ENCODE assay signal across 9 cellular contexts in genomic region chr15:67076147-67076843, GRCh38. TPM values are rescaled to one million over a fixed set of nuclear protein-coding genes. Genes with fewer than 3 reads are reported as not detected.
DNase-seq lines count a peak whose midpoint lies in the region; ATAC-seq, FAIRE-seq and TF ChIP-seq lines count a peak whose summit lies in the region.
"Had no signal": no experiment of that assay in that cellular context is flagged by ENCODE, and none has a peak within 500 bp of the region (broad histone marks: within the 10 kb centered on the region; RNA-seq: fewer than 3 reads in every experiment).

No MANE protein-coding gene starts in this region.

- no peak overlapping the region for H2AK5ac ChIP-seq in H1 (ENCODE audit: low read depth, low read length)

- no peak overlapping the region for H2BK20ac ChIP-seq in H1 (ENCODE audit: low read length)

- H2BK12ac ChIP-seq in H1 (ENCODE audit: low read depth, low read length), result 0 out of 2 replicates have a peak overlapping the region, but pooled peaks have one; percentile 10

- no peak for TF ChIP-seq RAD21 in H1 (IDR thresholded peaks at IDR 0.05 in 1 of 2, conservative IDR thresholded peaks at IDR 0.05 in 1 of 2; ENCODE audit: low read depth in 2 of 2, low read length in 2 of 2)

- peak; percentile 87 for DNase-seq in MCF 10A (ENCODE audit: unreplicated experiment)
- no peak for DNase-seq in breast epithelium (ENCODE audit: low spot score in 2 of 2)
- peak; percentile 85 for DNase-seq in OCI-LY7 (ENCODE audit: low spot score)
- DNase-seq in H1 (ENCODE audit: low read depth in 1 of 2, low spot score in 2 of 2), result no peak
- DNase-seq in stimulated activated CD4-positive, alpha-beta T cell treated with anti-CD3 and anti-CD28 coated beads, Interleukin-4, amount 100 ng/mL, for 4 hours, result peak; percentile 47 to 53
- DNase-seq in effector memory CD4-positive, alpha-beta T cell, result no peak
- DNase-seq: DND-41 had no signal

- H3K79me1 ChIP-seq in H1 (ENCODE audit: low read depth, low read length), result peaks cover 7% of the 10 kb centered on the region; the same call in 1 of the 2 replicates

- H3K4me3 Mint-ChIP-seq in MCF 10A (ENCODE audit: unreplicated experiment), result no peak overlapping the region

- H3K9ac ChIP-seq in H1 (replicated peaks in 1 of 4; ENCODE audit: extremely low read depth in 1 of 4, low read depth in 3 of 4, low read length in 3 of 4), result no peak overlapping the region

- no peaks in the 10 kb centered on the region for H3K27me3 Mint-ChIP-seq in MCF 10A (ENCODE audit: insufficient read depth, unreplicated experiment)

- H3K23me2 ChIP-seq in H1 (ENCODE audit: low read depth, low read length), result no peaks in the 10 kb centered on the region

- TF ChIP-seq POLR2A in breast epithelium (IDR thresholded peaks at IDR 0.05) (no peak), H1 (IDR thresholded peaks at IDR 0.05; ENCODE audit: control extremely low read depth in 1 of 2, low read depth in 2 of 2, low read length in 2 of 2) (no peak)

- H2BK120ac ChIP-seq in H1 (replicated peaks; ENCODE audit: low read depth, low read length), result no peak overlapping the region

- H4K20me1 ChIP-seq in OCI-LY7 (ENCODE audit: insufficient read depth, low read length), result no peaks in the 10 kb centered on the region
- H4K20me1 ChIP-seq in H1 (replicated peaks in 1 of 2; ENCODE audit: control insufficient read depth in 1 of 2, insufficient read depth in 2 of 2, low read length in 2 of 2), result no peaks in the 10 kb centered on the region

- H3K14ac ChIP-seq in H1 (ENCODE audit: insufficient read length), result no peak overlapping the region

- no peaks in the 10 kb centered on the region for H3K27me3 ChIP-seq in breast epithelium
- H3K27me3 ChIP-seq in H1 (replicated peaks in 1 of 4; ENCODE audit: control insufficient read depth in 3 of 4, extremely low read depth in 1 of 4, insufficient read depth in 3 of 4, low read length in 3 of 4), result no peaks in the 10 kb centered on the region
- H3K27me3 ChIP-seq in effector memory CD4-positive, alpha-beta T cell (replicated peaks; ENCODE audit: control insufficient read depth, insufficient read depth, low read length, poor library complexity, severe bottlenecking), result no peaks in the 10 kb centered on the region

- ATAC-seq in GM21737 (IDR thresholded peaks at IDR 0.05; ENCODE audit: unreplicated experiment), result no peak
- no peak for ATAC-seq in GM18867 (IDR thresholded peaks at IDR 0.05; ENCODE audit: unreplicated experiment)

- H2BK15ac ChIP-seq in H1 (ENCODE audit: low read length), result no peak overlapping the region

- H3K27ac ChIP-seq in breast epithelium, result peak overlapping the region in 1 of 2 donors; percentile 40
- peak overlapping the region; percentile 85 for H3K27ac ChIP-seq in OCI-LY7 (ENCODE audit: low read depth, low read length, poor library complexity, severe bottlenecking)
- no peak overlapping the region for H3K27ac ChIP-seq in H1 (ENCODE audit: low read depth, low read length)
- no peak overlapping the region for H3K27ac ChIP-seq in effector memory CD4-positive, alpha-beta T cell (ENCODE audit: insufficient read depth, low read length, poor library complexity, severe bottlenecking)

- no peak overlapping the region for H2BK5ac ChIP-seq in H1 (ENCODE audit: low read depth, low read length)

- no peak overlapping the region for H3K4ac ChIP-seq in H1 (replicated peaks; ENCODE audit: insufficient read length, low read depth, low read length)

- POLR2A ChIA-PET in MCF 10A (lab: Yijun Ruan, JAX), result interaction anchor here (0.7 to 1.6 kb wide), 8 partner anchors 8 to 444 kb away, joined by 3 to 5 read pairs (median 4); partner anchors contain the start of gene SMAD3
- POLR2A ChIA-PET in OCI-LY7 (lab: Charles Lee), result interaction anchor here (0.5 to 12.4 kb wide), 5 partner anchors 10 to 388 kb away, joined by 3 to 80 read pairs (median 4); partner anchors contain the start of gene SMAD3
- POLR2A ChIA-PET in H1 (lab: Charles Lee; ENCODE audit: partially characterized antibody), result interaction anchor here (1.4 kb wide), 1 partner anchor 12 kb away, joined by 7 read pairs; no protein-coding TSS in a partner anchor

- H3K9me3 ChIP-seq in breast epithelium, result no peaks in the 10 kb centered on the region
- H3K9me3 ChIP-seq in OCI-LY7 (ENCODE audit: low read length), result no peaks in the 10 kb centered on the region
- H3K9me3 ChIP-seq in H1 (ENCODE audit: insufficient read depth in 2 of 2, low read depth in 1 of 2, low read length in 1 of 2), result no peaks in the 10 kb centered on the region
- H3K9me3 ChIP-seq in effector memory CD4-positive, alpha-beta T cell (ENCODE audit: control insufficient read depth, low read length), result no peaks in the 10 kb centered on the region

- no peak overlapping the region for H4K5ac ChIP-seq in H1 (ENCODE audit: insufficient read length, low read depth, low read length)

- peaks cover 42% of the 10 kb centered on the region for H3K4me1 Mint-ChIP-seq in MCF 10A (ENCODE audit: insufficient read depth, unreplicated experiment)

- no peaks in the 10 kb centered on the region for H3K9me3 Mint-ChIP-seq in MCF 10A (ENCODE audit: unreplicated experiment)

- H3K56ac ChIP-seq in H1 (replicated peaks; ENCODE audit: insufficient read length, low read depth, low read length), result no peak overlapping the region

- H2AFZ ChIP-seq in OCI-LY7 (ENCODE audit: low read length), result no peak overlapping the region
- no peak overlapping the region for H2AFZ ChIP-seq in H1 (ENCODE audit: low read length)

- H3K79me2 ChIP-seq in OCI-LY7 (ENCODE audit: insufficient read depth, low read depth, low read length) (peaks cover 96% of the 10 kb centered on the region), H1 (ENCODE audit: control insufficient read depth in 1 of 2, insufficient read depth in 2 of 2, low read length in 2 of 2) (peaks cover 0 to 16% of the 10 kb centered on the region in 2 experiments; a peak in 2 of 4 replicates)

- H3K36me3 ChIP-seq in breast epithelium (no peaks in the 10 kb centered on the region), OCI-LY7 (ENCODE audit: insufficient read depth, low read length) (peaks cover 48% of the 10 kb centered on the region), H1 (ENCODE audit: control insufficient read depth in 2 of 4, insufficient read depth in 4 of 4, low read length in 3 of 4) (no peaks in the 10 kb centered on the region)
- no peaks in the 10 kb centered on the region for H3K36me3 ChIP-seq in effector memory CD4-positive, alpha-beta T cell (ENCODE audit: control insufficient read depth, insufficient read depth, low read length)

- 88% methylated on average over 13 of the region's 13 CpGs; no CpG with 5 or more reads in 1 of the 2 experiments for WGBS in H1 (ENCODE audit: extremely low coverage in 1 of 2, insufficient coverage in 1 of 2, insufficient read length in 1 of 2, insufficient replicate concordance in 2 of 2, low coverage in 1 of 2, low lambda C conversion rate in 2 of 2, missing lambda C conversion rate in 1 of 2), 2 experiments

- H3K4me3 ChIP-seq in breast epithelium, result no peak overlapping the region
- H3K4me3 ChIP-seq in OCI-LY7 (ENCODE audit: low read depth, low read length, poor library complexity, severe bottlenecking), result peak overlapping the region; percentile 55
- H3K4me3 ChIP-seq in H1 (ENCODE audit: extremely low read depth in 1 of 4, insufficient read depth in 2 of 4, low read depth in 3 of 4, low read length in 4 of 4), result no peak overlapping the region
- H3K4me3 ChIP-seq in effector memory CD4-positive, alpha-beta T cell (ENCODE audit: insufficient read depth, low read depth, low read length, poor library complexity, severe bottlenecking), result no peak overlapping the region

- H3K27ac Mint-ChIP-seq in MCF 10A (ENCODE audit: low read depth, unreplicated experiment), result peak overlapping the region; percentile 75

- no peak for TF ChIP-seq EP300 in H1 (IDR thresholded peaks at IDR 0.05; ENCODE audit: borderline replicate concordance in 1 of 2, low read depth in 2 of 2, low read length in 2 of 2)

- TF ChIP-seq CTCF in MCF 10A (IDR thresholded peaks at IDR 0.05; ENCODE audit: unreplicated experiment) (no peak), breast epithelium (IDR thresholded peaks at IDR 0.05) (no peak), OCI-LY7 (conservative IDR thresholded peaks at IDR 0.05; ENCODE audit: low read length) (no peak), H1 (IDR thresholded peaks at IDR 0.05; ENCODE audit: control extremely low read depth in 1 of 3, insufficient read depth in 1 of 3, low read depth in 1 of 3, low read length in 3 of 3) (no peak)

- no peaks in the 10 kb centered on the region for H3K9me2 ChIP-seq in OCI-LY7 (ENCODE audit: insufficient read depth, low read length)

- no peak overlapping the region for H3K18ac ChIP-seq in H1 (ENCODE audit: extremely low read depth, low read length)

- H3K36me3 Mint-ChIP-seq in MCF 10A (ENCODE audit: insufficient read depth, unreplicated experiment), result no peaks in the 10 kb centered on the region

- BruUV-seq in MCF 10A (replicated peaks; lab: Mats Ljungman, UMichigan) (no TSS peak), OCI-LY7 (replicated peaks; lab: Mats Ljungman, UMichigan) (no TSS peak)

- CTCF ChIA-PET in MCF 10A (lab: Yijun Ruan, JAX), result interaction anchor here (0.7 kb wide), 1 partner anchor 141 kb away, joined by 3 read pairs; no protein-coding TSS in a partner anchor
- CTCF ChIA-PET in OCI-LY7 (lab: Charles Lee; ENCODE audit: unreplicated experiment), result interaction anchor here (0.9 kb wide), 1 partner anchor 25 kb away, joined by 4 read pairs; no protein-coding TSS in a partner anchor
- CTCF ChIA-PET in H1 (lab: Charles Lee; ENCODE audit: partially characterized antibody), result interaction anchor here (0.6 to 1.2 kb wide), 4 partner anchors 10 to 71 kb away, joined by 3 read pairs; no protein-coding TSS in a partner anchor

- intact Hi-C loops in MCF 10A (cut with micrococcal nuclease), result no loop called here
- intact Hi-C loops in breast epithelium (cut with DNase I; ENCODE audit: low total_unique reads), result no loop called here
- intact Hi-C loops in OCI-LY7 (cut with micrococcal nuclease; ENCODE audit: unreplicated experiment), result no loop called here

- no peak overlapping the region for H3K23ac ChIP-seq in H1 (ENCODE audit: insufficient read length)

- H4K91ac ChIP-seq in H1 (replicated peaks; ENCODE audit: insufficient read length, low read length), result no peak overlapping the region

- peaks cover 4 to 18% of the 10 kb centered on the region in 2 donors for H3K4me1 ChIP-seq in breast epithelium
- H3K4me1 ChIP-seq in OCI-LY7 (ENCODE audit: insufficient read depth, low read length, poor library complexity, severe bottlenecking), result peaks cover 96% of the 10 kb centered on the region
- peaks cover 0 to 11% (median 4%) of the 10 kb centered on the region in 4 experiments; a peak in 4 of 7 replicates for H3K4me1 ChIP-seq in H1 (replicated peaks in 1 of 4; ENCODE audit: control insufficient read depth in 3 of 4, insufficient read depth in 4 of 4, low read length in 3 of 4)
- H3K4me1 ChIP-seq in effector memory CD4-positive, alpha-beta T cell (ENCODE audit: control insufficient read depth, insufficient read depth, low read length, poor library complexity, severe bottlenecking), result peaks cover 66% of the 10 kb centered on the region

- no peak overlapping the region for H4K8ac ChIP-seq in H1 (ENCODE audit: extremely low read depth, insufficient read depth, low read length)

- no peak for FAIRE-seq in H1 (lab: Jason Lieb, UNC)

- H3K4me2 ChIP-seq in OCI-LY7 (ENCODE audit: low read length), result peak overlapping the region; percentile 87
- H3K4me2 ChIP-seq in H1 (ENCODE audit: insufficient read depth in 1 of 2, low read depth in 2 of 2, low read length in 2 of 2), result no peak overlapping the region

RNA-seq across cellular contexts. Expression of gene SMAD3, which starts 10.9 kb away (rescaled TPM):
- total RNA-seq in MCF 10A (2022), result 19.9 and 26.1 TPM in 2 replicates
- total RNA-seq in breast epithelium, result 10 to 100 TPM; 22.5 to 44.6 (median 33.4) TPM
- total RNA-seq in OCI-LY7 (2014; rRNA removed; shearing (Covaris generic)), result 32.8 and 41.2 TPM in 2 replicates
- total RNA-seq in OCI-LY7 (2022), result 77.8 and 84.5 TPM in 2 replicates
- total RNA-seq in H1 (2021; fragmentation: NEBNext Ultra II Directional; extraction: Animal tissue kit (Norgen Biotek cat#: 25700)), result 11.1 and 12.4 TPM in 2 replicates
- polyA plus RNA-seq in H1 (2011; rRNA removed), result 10.1 and 17.3 TPM in 2 replicates
- polyA plus RNA-seq in H1 (2011; cell fraction: cytosol; rRNA removed), result 9.1 TPM
- polyA plus RNA-seq in H1 (2011; cell fraction: nucleus; rRNA removed), result 41.6 TPM
- polyA plus RNA-seq in H1 (2012, experiment 1 of 2), result 7.8 to 10.4 TPM (median 8.7 TPM) in 4 replicates
- 5.0 TPM for polyA plus RNA-seq in H1 (2012, experiment 2 of 2)
- polyA plus RNA-seq in H1 (2013, experiment 1 of 2), result 13.2 TPM
- polyA plus RNA-seq in H1 (2013, experiment 2 of 2), result 11.1 TPM
- 16.5 and 18.3 TPM in 2 replicates for polyA minus RNA-seq in H1 (2011; rRNA and poly(A)+ RNA removed)
- polyA minus RNA-seq in H1 (2011; cell fraction: cytosol; rRNA and poly(A)+ RNA removed), result 12.3 TPM
- 14.3 TPM for polyA minus RNA-seq in H1 (2011; cell fraction: nucleus; rRNA and poly(A)+ RNA removed)

Comparison
In these comparisons a context has a peak if more than half of its experiments do, and no peak if none do; other contexts are left out.
1. DNase-seq: peak in MCF 10A (single experiment), OCI-LY7 (single experiment) and stimulated activated CD4-positive, alpha-beta T cell treated with anti-CD3 and anti-CD28 coated beads, Interleukin-4, amount 100 ng/mL, for 4 hours (2 of 2); none in breast epithelium (0 of 2), H1 (0 of 2) and effector memory CD4-positive, alpha-beta T cell (0 of 3).